Comparison of ENCODE assay signal across 8 cellular contexts in the genomic region with DNA sequence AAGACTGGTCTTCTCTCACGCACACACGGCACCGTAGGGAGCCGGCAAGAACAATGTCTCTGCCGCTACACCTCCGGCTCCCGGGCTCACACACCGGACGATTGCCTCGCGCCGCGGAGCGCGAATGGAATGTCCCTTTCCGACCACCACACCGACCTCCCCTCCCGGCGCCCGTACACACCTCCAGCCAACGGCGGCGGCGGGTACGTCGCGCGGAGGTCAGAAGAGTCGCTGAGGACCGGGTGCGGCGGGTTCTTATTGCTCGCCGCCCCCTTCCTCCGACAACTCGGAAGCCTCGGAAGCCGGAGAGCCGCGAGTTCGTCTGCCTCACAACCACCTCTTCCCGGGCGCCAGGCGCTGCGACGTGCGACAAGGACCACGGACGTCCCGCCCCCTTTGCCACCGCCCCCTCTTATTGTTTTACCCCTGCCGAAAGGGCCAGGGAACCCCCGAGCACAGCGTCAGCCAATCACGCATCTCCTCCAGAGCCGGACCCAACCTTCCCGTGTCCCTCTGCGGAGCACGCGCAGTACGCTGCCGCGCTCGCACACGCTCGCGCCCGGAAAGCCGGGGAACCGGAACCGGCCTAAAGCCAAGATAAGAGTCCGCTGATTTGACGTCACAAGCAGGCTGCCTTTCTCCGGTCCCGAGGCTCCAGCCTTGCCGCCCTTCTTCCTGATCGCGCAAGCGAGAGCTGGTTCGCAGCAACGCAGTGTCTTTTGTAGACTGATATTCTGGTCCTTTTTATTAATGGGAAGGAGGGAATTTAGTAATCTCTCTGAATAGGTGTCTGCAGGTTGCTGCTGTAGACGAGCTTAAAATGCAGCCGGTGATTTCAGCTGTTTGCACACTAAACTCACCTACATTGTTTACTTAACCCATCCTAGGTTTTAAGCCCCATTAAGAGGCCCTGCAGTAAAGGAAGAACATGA. TPM values are rescaled to one million over a fixed set of nuclear protein-coding genes. Genes with fewer than 3 reads are reported as not detected.
A peak's percentile ranks its signal among the peaks of the same experiment; 100 is the strongest.
DNase-seq lines count a peak whose midpoint lies in the region; ATAC-seq, FAIRE-seq and TF ChIP-seq lines count a peak whose summit lies in the region.

A gene (minus strand): TSS at position 385 of the 932 bp plus-strand sequence. CDS start 11,386 bp downstream, outside the sequence.

- H3K9ac ChIP-seq in OCI-LY3 (ENCODE audit: low read length) = peak within 1 kb of the TSS; percentile 95

- peak; percentile 92 for FAIRE-seq in endometrium (lab: Jason Lieb, UNC)

- H3K9me3 ChIP-seq in OCI-LY3 (ENCODE audit: insufficient read depth, low read length) = no peaks in the 10 kb centered on the region
- no peaks in the 10 kb centered on the region for H3K9me3 ChIP-seq in mesodermal cell (ENCODE audit: control insufficient read depth, low read length)

- peaks cover 40% of the 10 kb centered on the region for H4K20me1 ChIP-seq in OCI-LY3 (ENCODE audit: insufficient read depth, low read length)

- peak; percentile 97 for DNase-seq in D341Med (ENCODE audit: low spot score)
- peak; percentile 94 for DNase-seq in HuH-7 (ENCODE audit: low spot score)
- DNase-seq in activated CD8-positive, alpha-beta memory T cell treated with anti-CD3 and anti-CD28 coated beads, Interleukin-2, amount 50 U/mL, for 48 hours = peak; percentile 96
- DNase-seq in stimulated activated CD8-positive, alpha-beta memory T cell treated with anti-CD3 and anti-CD28 coated beads, Interleukin-15, amount 100 ng/mL, for 4 hours (ENCODE audit: low read depth in 2 of 2) = peak; percentile 96 to 97

- TF ChIP-seq CTCF in OCI-LY3 (IDR thresholded peaks at IDR 0.05; ENCODE audit: low read depth, low read length) = no peak

- peak; percentile 92 for ATAC-seq in GM21515 (IDR thresholded peaks at IDR 0.05; ENCODE audit: unreplicated experiment)

- H3K27me3 ChIP-seq in OCI-LY3 (ENCODE audit: low read depth, low read length) = no peaks in the 10 kb centered on the region

- H3K4me3 ChIP-seq in OCI-LY3 (ENCODE audit: low read length) (peak within 1 kb of the TSS; percentile 87), mesodermal cell (ENCODE audit: extremely low read depth, insufficient read depth, low read length, poor library complexity, severe bottlenecking) (peak within 1 kb of the TSS; percentile 92)

- H3K79me2 ChIP-seq in OCI-LY3 (ENCODE audit: low read length) = peaks cover 54% of the 10 kb centered on the region

- 0 to 1% methylated on average over 64 to 75 of the region's 83 CpGs for WGBS in mesodermal cell (ENCODE audit: insufficient coverage in 2 of 2), 2 experiments

- H3K4me1 ChIP-seq in OCI-LY3 (ENCODE audit: low read length) = peaks cover 27% of the 10 kb centered on the region
- peaks cover 4% of the 10 kb centered on the region for H3K4me1 ChIP-seq in mesodermal cell (ENCODE audit: control insufficient read depth, insufficient read depth, low read length, poor library complexity, severe bottlenecking)

- H3K27ac ChIP-seq in OCI-LY3 (ENCODE audit: low read length) (peak within 1 kb of the TSS; percentile 85), mesodermal cell (ENCODE audit: low read depth, low read length, severe bottlenecking) (peak within 1 kb of the TSS; percentile 99)

- H3K36me3 ChIP-seq in OCI-LY3 (replicated peaks; ENCODE audit: low read depth, low read length) = no peaks in the 10 kb centered on the region
- H3K36me3 ChIP-seq in mesodermal cell (ENCODE audit: control insufficient read depth, insufficient read depth, low read length) = peaks cover 7% of the 10 kb centered on the region

- H2AFZ ChIP-seq in OCI-LY3 (ENCODE audit: low read depth, low read length) = peak within 1 kb of the TSS; percentile 67

- peak within 1 kb of the TSS; percentile 98 for H3K4me2 ChIP-seq in OCI-LY3 (ENCODE audit: low read length)

RNA-seq across cellular contexts. Expression of the gene that starts here (rescaled TPM):
- polyA plus RNA-seq in mesodermal cell (2013, experiment 1 of 2) = 157 TPM
- polyA plus RNA-seq in mesodermal cell (2013, experiment 2 of 2) = 159 TPM

Comparison
In these comparisons a context has a peak if more than half of its experiments do, and no peak if none do; other contexts are left out.
1. Peak in every context shown above with its lines: DNase-seq, ATAC-seq, H3K4me3 ChIP-seq and H3K27ac ChIP-seq.